8 cellular contexts compared by ENCODE assay signal in the genomic region with DNA sequence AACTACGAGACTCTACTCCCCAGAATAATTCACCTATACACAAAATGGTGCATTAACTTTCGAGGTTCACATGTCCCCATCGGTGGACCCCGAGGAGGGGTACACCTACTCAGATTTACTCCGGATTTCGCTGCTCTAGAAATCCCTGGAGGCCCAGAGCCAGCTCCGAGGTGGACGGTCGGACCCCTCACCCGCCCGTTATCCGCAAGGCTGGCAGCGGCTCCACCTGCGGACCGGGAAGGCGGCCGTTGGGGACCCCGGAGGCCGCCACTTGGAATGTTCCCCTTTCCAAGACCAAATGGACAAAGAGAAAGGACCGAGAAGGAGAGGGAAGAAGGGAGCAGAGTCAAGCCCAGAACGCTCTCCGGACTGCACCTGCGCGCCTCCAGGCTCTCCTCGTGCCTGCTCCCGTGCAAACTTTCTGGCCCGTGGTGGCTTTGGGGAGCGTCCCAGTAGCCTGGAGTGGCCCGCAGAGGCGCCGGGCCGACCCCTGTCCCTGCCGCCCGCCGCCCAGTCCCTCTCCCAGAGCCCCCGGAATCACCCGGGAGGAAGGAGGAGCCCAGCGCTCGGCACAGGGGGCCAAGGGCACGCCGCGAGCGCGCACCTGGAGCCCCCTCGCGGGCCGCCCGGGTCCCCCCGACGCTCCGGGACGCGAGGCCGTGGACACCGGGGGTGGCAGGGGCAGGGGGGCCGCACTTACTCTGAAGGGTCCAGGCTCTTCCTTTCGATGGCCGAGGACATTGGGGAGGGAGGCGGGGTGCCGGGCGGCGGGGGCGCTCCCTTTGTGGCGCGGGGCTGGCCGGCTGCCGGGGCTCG. TPM values are rescaled to one million over a fixed set of nuclear protein-coding genes. Genes with fewer than 3 reads are reported as not detected.
A peak's percentile ranks its signal among the peaks of the same experiment; 100 is the strongest.
DNase-seq lines count a peak whose midpoint lies in the region; ATAC-seq and TF ChIP-seq lines count a peak whose summit lies in the region.

No MANE protein-coding gene starts in this region.

- H3K9me3 Mint-ChIP-seq in central memory CD8-positive, alpha-beta T cell, result no peaks in the 10 kb centered on the region

- no peaks in the 10 kb centered on the region for H3K36me3 ChIP-seq in mucosa of descending colon (ENCODE audit: low read depth)

- H3K4me3 ChIP-seq in mucosa of descending colon, result peak overlapping the region; percentile 24

- H3K4me1 Mint-ChIP-seq in central memory CD8-positive, alpha-beta T cell, result peaks cover 7% of the 10 kb centered on the region

- H3K36me3 Mint-ChIP-seq in central memory CD8-positive, alpha-beta T cell (ENCODE audit: insufficient read depth), result peaks cover 6% of the 10 kb centered on the region

- H3K4me3 Mint-ChIP-seq in central memory CD8-positive, alpha-beta T cell, result peak overlapping the region; percentile 59

- intact Hi-C loops in mucosa of descending colon (cut with DNase I, micrococcal nuclease), result loop anchor here in 1 of 2 donors (10.0 kb wide), 1 partner anchor 106 kb away; no protein-coding TSS in a partner anchor

- no peak for TF ChIP-seq CTCF in mucosa of descending colon (IDR thresholded peaks at IDR 0.05)

- no peak overlapping the region for H3K27ac Mint-ChIP-seq in central memory CD8-positive, alpha-beta T cell (ENCODE audit: low read depth)

- peaks cover 12% of the 10 kb centered on the region for H3K4me1 ChIP-seq in mucosa of descending colon (ENCODE audit: low read depth)

- no peaks in the 10 kb centered on the region for H3K9me3 ChIP-seq in mucosa of descending colon

- DNase-seq in ELF-1 (ENCODE audit: low read depth, low spot score), result peak; percentile 28
- no peak for DNase-seq in central memory CD8-positive, alpha-beta T cell (ENCODE audit: low spot score in 2 of 2)
- peak in 2 of 3 donors; percentile 35 to 52 for DNase-seq in mucosa of descending colon
- DNase-seq in hepatic stellate cell (ENCODE audit: low spot score), result no peak
- DNase-seq in NCI-H1436 treated with DMSO at 0.1 percent for 48 hours (lab: John Stamatoyannopoulos, UW), result no peak

- H3K27me3 Mint-ChIP-seq in central memory CD8-positive, alpha-beta T cell, result peaks cover 86% of the 10 kb centered on the region

- ATAC-seq in HG02870 (IDR thresholded peaks at IDR 0.05; ENCODE audit: unreplicated experiment) (peak; percentile 10), mucosa of descending colon (peak; percentile 34), GM21528 (IDR thresholded peaks at IDR 0.05; ENCODE audit: low FRiP score, unreplicated experiment) (no peak), GM18907 (IDR thresholded peaks at IDR 0.05; ENCODE audit: unreplicated experiment) (no peak)
- ATAC-seq in central memory CD8-positive, alpha-beta T cell (replicated peaks; ENCODE audit: extremely low read depth, poor library complexity, severe bottlenecking), result no peak

RNA-seq across cellular contexts. Expression of a gene that starts 23.0 kb away (rescaled TPM):
- total RNA-seq in mucosa of descending colon, result 10 to 100 TPM in 1 of 3 donors, 1 to 10 TPM in 2; 7.5 to 12.1 (median 9.7) TPM

Comparison
In these comparisons a context has a peak if more than half of its experiments do, and no peak if none do; other contexts are left out.
1. DNase-seq: peak in ELF-1 (single experiment) and mucosa of descending colon (2 of 3); none in central memory CD8-positive, alpha-beta T cell (0 of 2), hepatic stellate cell (single experiment) and NCI-H1436 treated with DMSO at 0.1 percent for 48 hours (single experiment).
2. ATAC-seq: peak in HG02870 (single experiment) and mucosa of descending colon (single experiment); none in central memory CD8-positive, alpha-beta T cell (single experiment), GM21528 (single experiment) and GM18907 (single experiment).